ENCODE assay signal across 24 cellular contexts in the genomic region with DNA sequence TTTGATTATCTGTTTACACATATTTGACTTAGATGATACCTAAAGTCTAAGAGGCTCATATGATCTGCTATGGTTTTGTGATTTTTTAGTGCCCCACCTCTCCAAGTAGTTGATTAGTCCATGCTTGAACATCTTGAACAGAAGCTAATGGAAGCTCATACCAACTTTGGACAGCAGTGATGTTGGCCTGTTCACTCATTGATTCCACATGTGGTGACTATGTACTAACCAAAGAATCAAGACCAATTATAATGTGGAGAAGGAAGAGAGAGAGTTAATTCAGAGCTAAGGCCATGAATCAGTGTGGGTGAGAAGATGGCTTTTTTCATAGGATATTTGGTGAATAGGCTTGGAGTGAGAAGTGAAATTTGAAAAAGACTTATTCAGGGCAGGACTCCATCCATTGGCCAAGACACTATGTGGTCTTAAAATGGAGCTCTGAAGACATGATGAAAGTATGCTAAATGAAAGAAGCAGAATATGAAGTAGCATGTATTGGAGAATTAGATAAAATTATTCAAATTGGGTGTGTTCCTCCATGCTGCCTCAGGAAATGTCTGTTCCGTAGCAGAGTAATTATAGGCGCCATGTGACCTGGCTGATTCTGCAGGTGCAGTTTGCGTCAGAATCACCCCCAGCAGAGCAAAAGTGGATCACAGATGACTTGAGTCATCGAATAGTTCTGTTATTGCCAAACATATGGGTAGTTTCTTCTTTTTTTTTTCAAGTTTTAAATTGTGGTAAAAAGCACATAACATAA.
DNase-seq lines count a peak whose midpoint lies in the region; ATAC-seq and TF ChIP-seq lines count a peak whose summit lies in the region.
"Had no signal": no experiment of that assay in that cellular context is flagged by ENCODE, and none has a peak within 500 bp of the region (broad histone marks: within the 10 kb centered on the region; RNA-seq: fewer than 3 reads in every experiment).

No MANE protein-coding gene starts in this region.

- DNase-seq in MCF 10A (ENCODE audit: unreplicated experiment) (peak; percentile 79), breast epithelium (ENCODE audit: low spot score in 2 of 2) (no peak), NOMO-1 (lab: John Stamatoyannopoulos, UW; ENCODE audit: unreplicated experiment in 2 of 2) (peak; percentile 38 to 51), choroid plexus epithelial cell (ENCODE audit: low read depth) (peak; percentile 34), AG08395 (ENCODE audit: low spot score) (no peak)
- no peak for DNase-seq in stimulated activated naive CD8-positive, alpha-beta T cell treated with anti-CD3 and anti-CD28 coated beads, Interleukin-15, Interleukin-2, amounts not matched to agents 100 U/mL and 50 U/mL, for 24 hours
- DNase-seq: brain microvascular endothelial cell; cortex of kidney; gastrocnemius medialis; GM23248; KG1; kidney glomerular epithelial cell; mesenchymal stem cell; naive thymus-derived CD4-positive, alpha-beta T cell; NCI-H1417 treated with DMSO at 0.1 percent for 48 hours; NCI-H524 treated with DMSO at 0.1 percent for 48 hours; OCI-M1; stomach had no signal

- TF ChIP-seq CTCF in MCF 10A (IDR thresholded peaks at IDR 0.05; ENCODE audit: unreplicated experiment): no peak
- TF ChIP-seq CTCF in breast epithelium (IDR thresholded peaks at IDR 0.05): no peak
- no peak for TF ChIP-seq CTCF in choroid plexus epithelial cell (conservative IDR thresholded peaks at IDR 0.05; ENCODE audit: low read depth, low read length)

- H3K4me1 Mint-ChIP-seq in MCF 10A (ENCODE audit: insufficient read depth, unreplicated experiment): peaks cover 22% of the 10 kb centered on the region
- H3K4me1 Mint-ChIP-seq: B cell had no signal

- no peaks in the 10 kb centered on the region for H3K27me3 ChIP-seq in breast epithelium
- H3K27me3 ChIP-seq: brain microvascular endothelial cell, gastrocnemius medialis, SJSA1 had no signal

- TF ChIP-seq POLR2A in breast epithelium (IDR thresholded peaks at IDR 0.05): no peak

- peaks cover 12% of the 10 kb centered on the region for H3K9me3 Mint-ChIP-seq in MCF 10A (ENCODE audit: unreplicated experiment)

- H3K4me3 ChIP-seq in breast epithelium (no peak overlapping the region), choroid plexus epithelial cell (ENCODE audit: low read depth, low read length) (no peak overlapping the region)
- H3K4me3 ChIP-seq: gastrocnemius medialis, GM23248, SJSA1, stomach had no signal

- peaks cover 3 to 16% of the 10 kb centered on the region in 2 donors for H3K9me3 ChIP-seq in breast epithelium
- H3K9me3 ChIP-seq: gastrocnemius medialis, SJSA1 had no signal

- H3K27ac Mint-ChIP-seq in MCF 10A (ENCODE audit: low read depth, unreplicated experiment): peak overlapping the region; percentile 59
- H3K27ac Mint-ChIP-seq: B cell; naive thymus-derived CD4-positive, alpha-beta T cell; type B pancreatic cell had no signal

- H3K27me3 Mint-ChIP-seq in MCF 10A (ENCODE audit: insufficient read depth, unreplicated experiment): no peaks in the 10 kb centered on the region

- peak; percentile 71 for ATAC-seq in stimulated activated naive CD8-positive, alpha-beta T cell treated with anti-CD3 and anti-CD28 coated beads, Interleukin-15, Interleukin-2, amounts not matched to agents 100 U/mL and 50 U/mL, for 24 hours
- no peak for ATAC-seq in GM18858 (IDR thresholded peaks at IDR 0.05; ENCODE audit: unreplicated experiment)
- ATAC-seq: activated CD4-positive, CD25-positive, alpha-beta regulatory T cell treated with anti-CD3 and anti-CD28 coated beads, Interleukin-2, amount 50 U/mL, for 24 hours; gastrocnemius medialis; naive thymus-derived CD4-positive, alpha-beta T cell; sciatic nerve had no signal

- POLR2A ChIA-PET in MCF 10A (lab: Yijun Ruan, JAX): interaction anchor here (0.5 to 1.3 kb wide), 7 partner anchors 15 to 312 kb away, joined by 3 to 6 read pairs (median 3); no protein-coding TSS in a partner anchor

- no peak overlapping the region for H3K4me3 Mint-ChIP-seq in MCF 10A (ENCODE audit: unreplicated experiment)
- H3K4me3 Mint-ChIP-seq: B cell; naive thymus-derived CD4-positive, alpha-beta T cell; type B pancreatic cell had no signal

- intact Hi-C loops in MCF 10A (cut with micrococcal nuclease): no loop called here
- intact Hi-C loops in breast epithelium (cut with DNase I; ENCODE audit: low total_unique reads): no loop called here

- no peaks in the 10 kb centered on the region for H3K36me3 Mint-ChIP-seq in MCF 10A (ENCODE audit: insufficient read depth, unreplicated experiment)
- H3K36me3 Mint-ChIP-seq: type B pancreatic cell had no signal

- H3K36me3 ChIP-seq in breast epithelium: no peaks in the 10 kb centered on the region
- H3K36me3 ChIP-seq: brain microvascular endothelial cell, gastrocnemius medialis, SJSA1, stomach had no signal

- H3K27ac ChIP-seq in breast epithelium: no peak overlapping the region
- H3K27ac ChIP-seq: brain microvascular endothelial cell, gastrocnemius medialis, GM23248, SJSA1, stomach had no signal

- CTCF ChIA-PET in MCF 10A (lab: Yijun Ruan, JAX): interaction anchor here (0.6 kb wide), 1 partner anchor 73 kb away, joined by 3 read pairs; no protein-coding TSS in a partner anchor

- H3K4me1 ChIP-seq in breast epithelium: no peaks in the 10 kb centered on the region
- H3K4me1 ChIP-seq: gastrocnemius medialis, SJSA1, stomach had no signal

- BruUV-seq in MCF 10A (replicated peaks; lab: Mats Ljungman, UMichigan): TSS peak; percentile 31

Comparison
In these comparisons a context has a peak if more than half of its experiments do, and no peak if none do; other contexts are left out.
1. DNase-seq: peak in MCF 10A (single experiment), NOMO-1 (2 of 2) and choroid plexus epithelial cell (single experiment); none in breast epithelium (0 of 2), stimulated activated naive CD8-positive, alpha-beta T cell treated with anti-CD3 and anti-CD28 coated beads, Interleukin-15, Interleukin-2, amounts not matched to agents 100 U/mL and 50 U/mL, for 24 hours (single experiment) and AG08395 (single experiment).